2 cellular contexts compared by ENCODE assay signal in the genomic region with DNA sequence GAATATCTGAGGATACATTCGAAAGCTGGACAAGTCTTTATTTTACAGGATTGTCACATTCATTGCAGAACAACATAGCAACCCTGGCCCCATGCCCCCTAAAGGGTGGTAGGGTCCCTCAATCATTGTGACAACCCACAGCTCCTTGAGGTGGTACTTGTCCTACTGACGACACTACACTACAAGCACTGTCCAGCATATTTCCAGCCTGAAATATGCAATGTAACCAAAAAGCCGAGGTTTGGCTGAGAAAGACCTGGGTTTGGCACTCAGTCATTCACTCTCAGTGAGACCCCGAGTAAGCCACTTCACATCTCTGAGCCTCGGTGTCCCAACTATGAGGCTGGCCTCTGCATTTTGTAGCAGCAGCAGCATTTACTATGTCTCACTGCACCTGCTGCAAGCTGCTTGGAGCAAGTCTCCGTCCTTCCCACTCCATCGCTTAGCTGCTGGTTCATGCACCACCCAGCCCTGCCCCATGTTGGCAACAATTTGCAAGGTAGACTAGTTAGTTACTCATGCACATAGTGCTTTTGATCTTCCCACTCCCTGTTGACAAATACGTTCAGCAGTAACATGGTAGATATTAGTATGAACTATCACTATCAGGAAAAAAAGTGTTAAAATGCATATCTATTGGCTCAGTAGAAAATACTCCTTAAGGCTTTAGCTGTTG.
TF ChIP-seq lines count a peak whose summit lies in the region.

No MANE protein-coding gene starts in this region.

TF ChIP-seq in Ishikawa, 13 proteins besides CTCF, POLR2A, EP300 and RAD21:
- TF ChIP-seq MAX (IDR thresholded peaks at IDR 0.05) (no peak), REST (IDR thresholded peaks at IDR 0.05; ENCODE audit: low read depth) (peak; percentile 61)

TF ChIP-seq in K562, 482 proteins besides CTCF, POLR2A, EP300 and RAD21:
- TF ChIP-seq EHMT2 (IDR thresholded peaks at IDR 0.05) (peak; percentile 75; the same call in 1 of the 2 replicates), ZNF232 (CRISPR knock-in tag; IDR thresholded peaks at IDR 0.05) (peak; percentile 56; the same call in 1 of the 2 replicates), CC2D1A (IDR thresholded peaks at IDR 0.05) (no peak), ZNF699 (CRISPR knock-in tag; IDR thresholded peaks at IDR 0.05; ENCODE audit: insufficient replicate concordance) (no peak), MIER1 (IDR thresholded peaks at IDR 0.05; ENCODE audit: low read depth) (peak; percentile 80; the same call in 1 of the 2 replicates), SMAD2 (IDR thresholded peaks at IDR 0.05; ENCODE audit: low read depth, low read length) (no peak)
- TF ChIP-seq, protein P1, sequence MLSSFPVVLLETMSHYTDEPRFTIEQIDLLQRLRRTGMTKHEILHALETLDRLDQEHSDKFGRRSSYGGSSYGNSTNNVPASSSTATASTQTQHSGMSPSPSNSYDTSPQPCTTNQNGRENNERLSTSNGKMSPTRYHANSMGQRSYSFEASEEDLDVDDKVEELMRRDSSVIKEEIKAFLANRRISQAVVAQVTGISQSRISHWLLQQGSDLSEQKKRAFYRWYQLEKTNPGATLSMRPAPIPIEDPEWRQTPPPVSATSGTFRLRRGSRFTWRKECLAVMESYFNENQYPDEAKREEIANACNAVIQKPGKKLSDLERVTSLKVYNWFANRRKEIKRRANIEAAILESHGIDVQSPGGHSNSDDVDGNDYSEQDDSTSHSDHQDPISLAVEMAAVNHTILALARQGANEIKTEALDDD (IDR thresholded peaks at IDR 0.05): peak; percentile 79
